10 cellular contexts compared by ENCODE assay signal in genomic region chr2:96164459-96165184, GRCh38. TPM values are rescaled to one million over a fixed set of nuclear protein-coding genes. Genes with fewer than 3 reads are reported as not detected.
A peak's percentile ranks its signal among the peaks of the same experiment; 100 is the strongest.
DNase-seq lines count a peak whose midpoint lies in the region; ATAC-seq and TF ChIP-seq lines count a peak whose summit lies in the region.
"Had no signal": no experiment of that assay in that cellular context is flagged by ENCODE, and none has a peak within 500 bp of the region (broad histone marks: within the 10 kb centered on the region; RNA-seq: fewer than 3 reads in every experiment).

No MANE protein-coding gene starts in this region.

- no peaks in the 10 kb centered on the region for H3K79me2 ChIP-seq in mammary epithelial cell (ENCODE audit: insufficient read depth, low read length)

- TF ChIP-seq CTCF in BE2C (IDR thresholded peaks at IDR 0.05; ENCODE audit: low read depth, low read length) (peak; percentile 33), lower lobe of right lung (IDR thresholded peaks at IDR 0.05) (no peak), mammary epithelial cell (conservative IDR thresholded peaks at IDR 0.05 in 1 of 2, IDR thresholded peaks at IDR 0.05 in 1 of 2; ENCODE audit: extremely low read depth in 1 of 2, insufficient read depth in 1 of 2, low read depth in 1 of 2, low read length in 2 of 2) (no peak)

- H3K4me2 ChIP-seq in mammary epithelial cell (ENCODE audit: insufficient read depth, low read depth, low read length) = no peak overlapping the region

- H3K4me3 ChIP-seq in BE2C (ENCODE audit: low read depth, low read length) (peak overlapping the region; percentile 11; the same call in 1 of the 2 replicates), lower lobe of right lung (no peak overlapping the region), mammary epithelial cell (replicated peaks in 1 of 3; ENCODE audit: insufficient read depth in 1 of 3, low read depth in 2 of 3, low read length in 3 of 3) (no peak overlapping the region)

- H3K36me3 ChIP-seq in BE2C (no peaks in the 10 kb centered on the region), lower lobe of right lung (no peaks in the 10 kb centered on the region), mammary epithelial cell (ENCODE audit: insufficient read depth, low read length) (no peaks in the 10 kb centered on the region)

- no peak overlapping the region for H3K9ac ChIP-seq in mammary epithelial cell (ENCODE audit: insufficient read depth, low read length)

- WGBS in mammary epithelial cell (ENCODE audit: low coverage, missing lambda C conversion rate) = 94% methylated on average over 16 of the region's 18 CpGs

- H3K9me3 ChIP-seq in BE2C (no peaks in the 10 kb centered on the region), lower lobe of right lung (no peaks in the 10 kb centered on the region), mammary epithelial cell (replicated peaks; ENCODE audit: insufficient read depth, low read length) (no peaks in the 10 kb centered on the region)

- no TSS peak for BruUV-seq in mammary epithelial cell (replicated peaks; lab: Mats Ljungman, UMichigan)

- DNase-seq in BE2C (peak; percentile 83), lower lobe of right lung (no peak), NCI-H146 (lab: John Stamatoyannopoulos, UW) (no peak), mammary epithelial cell (no peak), SHP77 treated with DMSO at 0.1 percent for 48 hours (lab: John Stamatoyannopoulos, UW) (no peak)
- DNase-seq in activated CD8-positive, alpha-beta memory T cell treated with anti-CD3 and anti-CD28 coated beads, Interleukin-2, amount 50 U/mL, for 1 hour (ENCODE audit: extremely low read depth) = peak; percentile 27

- H3K27ac ChIP-seq in lower lobe of right lung (peak overlapping the region; percentile 41), mammary epithelial cell (ENCODE audit: insufficient read depth, low read depth, low read length) (no peak overlapping the region)

- ATAC-seq in GM19351 (IDR thresholded peaks at IDR 0.05; ENCODE audit: unreplicated experiment) (peak; percentile 61), HG03342 (IDR thresholded peaks at IDR 0.05; ENCODE audit: unreplicated experiment) (peak; percentile 70), lower lobe of right lung (peak; percentile 62 to 78)

- H2AFZ ChIP-seq in mammary epithelial cell (ENCODE audit: low read depth, low read length) = no peak overlapping the region

- H4K20me1 ChIP-seq in mammary epithelial cell (ENCODE audit: insufficient read depth, low read length) = no peaks in the 10 kb centered on the region

- CTCF ChIA-PET in mammary epithelial cell (lab: Charles Lee; ENCODE audit: low non-redundant PET) = no interaction called here

- H3K27me3 ChIP-seq in BE2C = no peaks in the 10 kb centered on the region
- H3K27me3 ChIP-seq in lower lobe of right lung (ENCODE audit: low read depth) = peaks cover 7% of the 10 kb centered on the region
- no peaks in the 10 kb centered on the region for H3K27me3 ChIP-seq in mammary epithelial cell (ENCODE audit: insufficient read depth, low read length)

- in situ Hi-C loops in mammary epithelial cell (cut with MboI; ENCODE audit: low sequenced_read_pairs in 2 of 2) = no loop called here

- intact Hi-C loops in lower lobe of right lung (cut with DNase I) (no loop called here), mammary epithelial cell (cut with micrococcal nuclease) (no loop called here)

- H3K4me1 ChIP-seq in BE2C (no peaks in the 10 kb centered on the region), lower lobe of right lung (no peaks in the 10 kb centered on the region), mammary epithelial cell (ENCODE audit: insufficient read depth, low read length) (no peaks in the 10 kb centered on the region)

- dilution Hi-C loops in mammary epithelial cell (cut with HindIII; ENCODE audit: low sequenced_read_pairs) = loop anchor here (25.0 kb wide), 1 partner anchor 152 kb away; no protein-coding TSS in a partner anchor

RNA-seq across cellular contexts. Expression of gene DUSP2, which starts 19.4 kb away (rescaled TPM):
- not detected for polyA plus RNA-seq in BE2C (2012; ENCODE audit: insufficient read depth, insufficient read length, low read depth)
- total RNA-seq in lower lobe of right lung (5.5 TPM), mammary epithelial cell (10 to 100 TPM in 1 of 2 donors, 1 to 10 TPM in 1; 2.0 to 22.0 TPM)
- 3.1 TPM for polyA plus RNA-seq in mammary epithelial cell
- 11.6 TPM for polyA minus RNA-seq in mammary epithelial cell

RNA-seq across cellular contexts. Expression of gene ASTL, which starts 26.3 kb away (rescaled TPM):
- polyA plus RNA-seq in BE2C (2012; ENCODE audit: insufficient read depth, insufficient read length, low read depth) = not detected
- total RNA-seq in lower lobe of right lung (not detected), mammary epithelial cell (under 1 TPM in 1 of 2 donors, not detected in 1; 0.33 TPM)
- polyA plus RNA-seq in mammary epithelial cell = not detected
- not detected for polyA minus RNA-seq in mammary epithelial cell
- total RNA-seq: Daoy, skeletal muscle tissue had no signal

RNA-seq across cellular contexts. Expression of gene STARD7, which starts 44.0 kb away (rescaled TPM):
- polyA plus RNA-seq in BE2C (2012; ENCODE audit: insufficient read depth, insufficient read length, low read depth) = 63.0 TPM
- total RNA-seq in lower lobe of right lung (147 TPM), mammary epithelial cell (100 to 1,000 TPM in 1 of 2 donors, 10 to 100 TPM in 1; 96.7 to 241 TPM)
- 65.8 TPM for polyA plus RNA-seq in mammary epithelial cell
- polyA minus RNA-seq in mammary epithelial cell = 90.8 TPM

RNA-seq across cellular contexts. Expression of gene ADRA2B, which starts 48.3 kb away (rescaled TPM):
- polyA plus RNA-seq in BE2C (2012; ENCODE audit: insufficient read depth, insufficient read length, low read depth) = not detected
- total RNA-seq in lower lobe of right lung (0.32 TPM), mammary epithelial cell (under 1 TPM; under 0.01 to 0.09 TPM)
- polyA plus RNA-seq in mammary epithelial cell = 0.05 TPM
- polyA minus RNA-seq in mammary epithelial cell = not detected
- total RNA-seq: Daoy had no signal

Comparison
In these comparisons a context has a peak if more than half of its experiments do, and no peak if none do; other contexts are left out.
1. DNase-seq: peak in BE2C (single experiment) and activated CD8-positive, alpha-beta memory T cell treated with anti-CD3 and anti-CD28 coated beads, Interleukin-2, amount 50 U/mL, for 1 hour (single experiment); none in lower lobe of right lung (single experiment), NCI-H146 (single experiment), mammary epithelial cell (single experiment) and SHP77 treated with DMSO at 0.1 percent for 48 hours (single experiment).
2. Peak in every context shown above with its lines, with median percentiles within 50 percentile points of each other: ATAC-seq.